In genomic region chr10:87170705-87171104, GRCh38 we compare ENCODE assay signal across 8 cellular contexts. TPM values are rescaled to one million over a fixed set of nuclear protein-coding genes. Genes with fewer than 3 reads are reported as not detected.
DNase-seq lines count a peak whose midpoint lies in the region; ATAC-seq, FAIRE-seq and TF ChIP-seq lines count a peak whose summit lies in the region.
"Not testable (repeated sequence)": the region's sequence is repeated elsewhere in the genome, so short reads cannot be mapped to it uniquely, and the experiment has no call there.
"Had no signal": no experiment of that assay in that cellular context is flagged by ENCODE, and none has a peak within 500 bp of the region (broad histone marks: within the 10 kb centered on the region; RNA-seq: fewer than 3 reads in every experiment).

No MANE protein-coding gene starts in this region.

- not testable (repeated sequence) for TF ChIP-seq POLR2A in A549 (IDR thresholded peaks at IDR 0.05; ENCODE audit: low read length); HepG2 (IDR thresholded peaks at IDR 0.05; ENCODE audit: insufficient read depth in 1 of 2, low read depth in 2 of 2, low read length in 2 of 2); right lobe of liver (IDR thresholded peaks at IDR 0.05)

- TF ChIP-seq EP300 in A549 (IDR thresholded peaks at IDR 0.05); HepG2 (IDR thresholded peaks at IDR 0.05; ENCODE audit: low read depth in 2 of 2, low read length in 2 of 2); HepG2 (CRISPR knock-in tag; IDR thresholded peaks at IDR 0.05; ENCODE audit: borderline replicate concordance): not testable (repeated sequence)

- TF ChIP-seq RAD21 in A549 (conservative IDR thresholded peaks at IDR 0.05 in 1 of 2, IDR thresholded peaks at IDR 0.05 in 1 of 2); HepG2 (CRISPR knock-in tag; IDR thresholded peaks at IDR 0.05): not testable (repeated sequence)

- H4K20me1 ChIP-seq in HepG2 (ENCODE audit: insufficient read depth, low read length), result not testable (repeated sequence)

- not testable (repeated sequence) for FAIRE-seq in A549 (lab: Jason Lieb, UNC); HepG2 (lab: Jason Lieb, UNC)
- peak; percentile 17 for FAIRE-seq in pancreas (lab: Jason Lieb, UNC)

- CTCF ChIA-PET in A549 (lab: Yijun Ruan, JAX); HepG2 (lab: Yijun Ruan, JAX; ENCODE audit: low intra/inter-chr PET ratio, low total read pairs): not testable (repeated sequence)

- intact Hi-C loops in left colon (cut with DNase I, micrococcal nuclease); HepG2 (cut with micrococcal nuclease; ENCODE audit: unreplicated experiment); right lobe of liver (cut with DNase I); pancreas (cut with DNase I): not testable (repeated sequence)

- WGBS in A549 (ENCODE audit: missing lambda C conversion rate), result 34% methylated on average over 3 of the region's 4 CpGs
- 0% methylated on average over 2 of the region's 4 CpGs for WGBS in HepG2 (ENCODE audit: low lambda C conversion rate)
- WGBS in right lobe of liver (ENCODE audit: insufficient coverage, low coverage, low lambda C conversion rate, missing lambda C conversion rate), result 17% methylated on average over 1 of the region's 4 CpGs
- WGBS in pancreas, 2 donors, result 56 to 68% methylated on average over 1 of the region's 4 CpGs

- H3K27ac ChIP-seq in A549, pancreas: not testable (repeated sequence)
- H3K27ac ChIP-seq in VCaP, result peak overlapping the region; percentile 62
- H3K27ac ChIP-seq in HepG2 (ENCODE audit: extremely low read length, insufficient read depth, low read length), result peak overlapping the region; percentile 91
- peak overlapping the region; percentile 22 to 59 (median 51) for H3K27ac ChIP-seq in right lobe of liver

- in situ Hi-C loops in HepG2 (cut with HindIII; ENCODE audit: extremely low pct_ligation_motif_present, low pct_unique_long_range_greater_than_20kb), result not testable (repeated sequence)

- not testable (repeated sequence) for H3K4me3 ChIP-seq in A549; HepG2 (replicated peaks in 1 of 3; ENCODE audit: insufficient read depth in 1 of 3, low read depth in 2 of 3, low read length in 3 of 3); right lobe of liver; pancreas

- not testable (repeated sequence) for H2AFZ ChIP-seq in HepG2 (ENCODE audit: low read length)

- DNase-seq in A549 (ENCODE audit: low read depth in 1 of 2, low spot score in 1 of 2); left colon; HepG2 (ENCODE audit: low spot score); right lobe of liver; pancreas: not testable (repeated sequence)

- not testable (repeated sequence) for BruUV-seq in HepG2 (replicated peaks; lab: Mats Ljungman, UMichigan)

- TF ChIP-seq CTCF in A549 (IDR thresholded peaks at IDR 0.05); VCaP (conservative IDR thresholded peaks at IDR 0.05); HepG2 (CRISPR knock-in tag; IDR thresholded peaks at IDR 0.05); right lobe of liver (IDR thresholded peaks at IDR 0.05); pancreas (IDR thresholded peaks at IDR 0.05): not testable (repeated sequence)

- POLR2A ChIA-PET in A549 (lab: Yijun Ruan, JAX); HepG2 (lab: Yijun Ruan, JAX): not testable (repeated sequence)

- H3K9ac ChIP-seq in HepG2 (ENCODE audit: insufficient read depth, low read depth, low read length), result peak overlapping the region; percentile 62; the same call in 1 of the 2 replicates

- ATAC-seq in A549, result not testable (repeated sequence)
- ATAC-seq in left colon, result peak; percentile 65
- ATAC-seq in HepG2, result peak; percentile 86
- ATAC-seq in right lobe of liver, result peak; percentile 12 to 69 (median 31)
- peak in 1 of 4 donors; percentile 33 for ATAC-seq in pancreas

- not testable (repeated sequence) for H3K36me3 ChIP-seq in HepG2 (replicated peaks in 1 of 2; ENCODE audit: control insufficient read depth in 1 of 2, insufficient read depth in 2 of 2, low read length in 2 of 2); right lobe of liver; pancreas

- not testable (repeated sequence) for H3K27me3 ChIP-seq in HepG2 (ENCODE audit: control insufficient read depth in 1 of 2, insufficient read depth in 2 of 2, low read length in 2 of 2); right lobe of liver; pancreas

- H3K9me3 ChIP-seq in A549; HepG2 (ENCODE audit: low read length); right lobe of liver; pancreas: not testable (repeated sequence)

- H3K4me2 ChIP-seq in A549 (peak overlapping the region; percentile 46; the same call in 1 of the 3 replicates), HepG2 (ENCODE audit: low read depth, low read length) (peak overlapping the region; percentile 55; the same call in 1 of the 2 replicates)

- H3K4me1 ChIP-seq in A549, result peaks cover 18% of the 10 kb centered on the region
- H3K4me1 ChIP-seq in HepG2 (ENCODE audit: insufficient read depth, low read length), result peaks cover 32% of the 10 kb centered on the region
- peaks cover 0 to 18% (median 0%) of the 10 kb centered on the region in 4 donors for H3K4me1 ChIP-seq in right lobe of liver
- H3K4me1 ChIP-seq in pancreas, result not testable (repeated sequence)

- H3K79me2 ChIP-seq in HepG2 (ENCODE audit: insufficient read depth, low read length), result not testable (repeated sequence)

TF ChIP-seq in HepG2, 621 proteins besides CTCF, POLR2A, EP300 and RAD21 (continues in another document):
- 0 out of 2 replicates have a peak, but pooled peaks have one; percentile 30 for TF ChIP-seq RXRB (CRISPR knock-in tag; IDR thresholded peaks at IDR 0.05; ENCODE audit: borderline replicate concordance)
- not testable (repeated sequence) for TF ChIP-seq FOXP1 (IDR thresholded peaks at IDR 0.05)
- TF ChIP-seq FOXP1 (CRISPR knock-in tag; IDR thresholded peaks at IDR 0.05), result peak; percentile 32; the same call in 1 of the 2 replicates

RNA-seq across cellular contexts. Expression of gene NUTM2A, which starts 54.5 kb away (rescaled TPM):
- 0.05 TPM in 1 of 2 replicates, not detected in the other for polyA plus RNA-seq in A549 (2011; rRNA removed)
- polyA plus RNA-seq in A549 (2012; cell fraction: cytosol; rRNA removed), result 0.04 and 0.08 TPM in 2 replicates
- polyA plus RNA-seq in A549 (2012; cell fraction: nucleus; rRNA removed), result 0.09 and 0.16 TPM in 2 replicates
- 0.09 to 0.15 TPM (median 0.09 TPM) in 3 replicates for polyA plus RNA-seq in A549 (2017; fragmentation: RNase III; extraction: RNeasy Plus Mini Kit Qiagen cat#74134 plus additional on column Dnase treatment)
- not detected in 2 replicates for polyA minus RNA-seq in A549 (2011; rRNA and poly(A)+ RNA removed)
- 1 to 10 TPM; 1.6 to 2.8 TPM for total RNA-seq in left colon
- total RNA-seq in HepG2 (2016; rRNA removed; fragmentation: Illumina TruSeq; extraction: Trizol), result 0.31 and 0.34 TPM in 2 replicates
- not detected in 2 replicates for total RNA-seq in HepG2 (2016; cell fraction: cytosol; rRNA removed; fragmentation: Illumina TruSeq; extraction: Trizol; ENCODE audit: low read depth)
- 0.28 and 0.37 TPM in 2 replicates for total RNA-seq in HepG2 (2016; cell fraction: insoluble cytoplasmic fraction; rRNA removed; fragmentation: Illumina TruSeq; extraction: Trizol)
- total RNA-seq in HepG2 (2016; cell fraction: membrane; rRNA removed; fragmentation: Illumina TruSeq; extraction: Trizol), result 0.12 and 0.28 TPM in 2 replicates
- 0.53 and 0.56 TPM in 2 replicates for total RNA-seq in HepG2 (2016; cell fraction: nucleus; rRNA removed; fragmentation: Illumina TruSeq; extraction: Trizol)
- 0.05 and 0.20 TPM in 2 replicates for polyA plus RNA-seq in HepG2 (2011; rRNA removed)
- polyA plus RNA-seq in HepG2 (2011; cell fraction: cytosol; rRNA removed), result 0.20 and 0.36 TPM in 2 replicates
- polyA plus RNA-seq in HepG2 (2011; cell fraction: nucleus; rRNA removed), result 0.73 and 0.84 TPM in 2 replicates
- 0.25 and 0.27 TPM in 2 replicates for polyA plus RNA-seq in HepG2 (2012)
- polyA plus RNA-seq in HepG2 (2016; cell fraction: cytosol; fragmentation: Illumina TruSeq; extraction: Trizol; ENCODE audit: low read depth), result 0.05 TPM in 1 of 2 replicates, not detected in the other
- 0.34 TPM in 1 of 2 replicates, not detected in the other for polyA plus RNA-seq in HepG2 (2016; cell fraction: insoluble cytoplasmic fraction; fragmentation: Illumina TruSeq; extraction: Trizol; ENCODE audit: low read depth)
- 0.09 and 0.15 TPM in 2 replicates for polyA plus RNA-seq in HepG2 (2016; cell fraction: membrane; fragmentation: Illumina TruSeq; extraction: Trizol; ENCODE audit: low read depth)
- polyA plus RNA-seq in HepG2 (2016; cell fraction: nucleus; fragmentation: Illumina TruSeq; extraction: Trizol; ENCODE audit: insufficient read depth, low read depth), result 0.30 and 0.67 TPM in 2 replicates
- 0.35 and 0.36 TPM in 2 replicates for polyA minus RNA-seq in HepG2 (2011; rRNA and poly(A)+ RNA removed; ENCODE audit: low replicate concordance)
- polyA minus RNA-seq in HepG2 (2011; cell fraction: cytosol; rRNA and poly(A)+ RNA removed), result 0.40 TPM in 1 of 2 replicates, not detected in the other
- 0.50 and 0.64 TPM in 2 replicates for polyA minus RNA-seq in HepG2 (2011; cell fraction: nucleus; rRNA and poly(A)+ RNA removed)
- 1 to 10 TPM in 2 of 6 experiments, under 1 TPM in 3, not detected in 1; 0.21 to 1.5 (median 0.56) TPM for total RNA-seq in right lobe of liver
- total RNA-seq in pancreas, result 1 to 10 TPM in 3 of 6 donors, under 1 TPM in 3; 0.52 to 1.8 (median 0.98) TPM
- 1 to 10 TPM; 1.9 to 3.6 TPM for polyA plus RNA-seq in pancreas
- polyA plus RNA-seq: CD4-positive, alpha-beta memory T cell; CD8-positive, alpha-beta memory T cell had no signal
